10 cellular contexts compared by ENCODE assay signal in the genomic region with DNA sequence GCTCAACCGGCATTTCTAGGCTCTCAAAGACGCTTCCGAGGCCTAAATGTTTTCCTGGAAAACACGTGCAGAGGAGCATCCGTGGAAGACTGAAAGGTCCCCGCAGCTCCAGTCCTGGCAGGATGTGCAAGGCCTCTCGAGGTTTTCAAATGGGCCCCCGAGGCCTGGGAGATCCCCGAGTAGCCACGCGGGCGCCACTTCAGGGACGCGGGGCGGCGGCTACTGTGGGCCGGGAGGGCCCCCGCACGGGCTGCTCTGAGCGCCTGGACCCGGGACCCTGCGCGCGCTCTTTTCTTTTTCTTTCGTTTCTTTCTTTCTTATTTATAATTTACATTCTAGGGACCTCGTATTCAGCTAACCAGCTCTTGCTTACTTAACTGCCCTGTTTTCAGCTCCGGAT. TPM values are rescaled to one million over a fixed set of nuclear protein-coding genes. Genes with fewer than 3 reads are reported as not detected.
DNase-seq lines count a peak whose midpoint lies in the region; ATAC-seq and TF ChIP-seq lines count a peak whose summit lies in the region.
"Had no signal": no experiment of that assay in that cellular context is flagged by ENCODE, and none has a peak within 500 bp of the region (broad histone marks: within the 10 kb centered on the region; RNA-seq: fewer than 3 reads in every experiment).

No MANE protein-coding gene starts in this region.

- H3K4me1 Mint-ChIP-seq in dendritic cell treated with granulocyte-macrophage colony-stimulating factor and Interleukin-4, amounts not matched to agents 40 ng/mL and 50 ng/mL, for 4 days (ENCODE audit: low read depth), result peaks cover 6% of the 10 kb centered on the region

- no peaks in the 10 kb centered on the region for H3K9me3 Mint-ChIP-seq in dendritic cell treated with granulocyte-macrophage colony-stimulating factor and Interleukin-4, amounts not matched to agents 40 ng/mL and 50 ng/mL, for 4 days

- peaks cover 77% of the 10 kb centered on the region for H3K27me3 Mint-ChIP-seq in dendritic cell treated with granulocyte-macrophage colony-stimulating factor and Interleukin-4, amounts not matched to agents 40 ng/mL and 50 ng/mL, for 4 days

- H2BK5ac ChIP-seq in mesendoderm (ENCODE audit: low read length), result no peak overlapping the region

- peak overlapping the region; percentile 67 for H3K4me2 ChIP-seq in mesendoderm (ENCODE audit: low read length)

- H3K9me3 ChIP-seq in left ventricle myocardium inferior (replicated peaks) (no peaks in the 10 kb centered on the region), vagina (no peaks in the 10 kb centered on the region)

- peak overlapping the region; percentile 73 for H3K56ac ChIP-seq in mesendoderm (ENCODE audit: low read length)

- WGBS in mesendoderm (ENCODE audit: extremely low coverage, insufficient coverage, low lambda C conversion rate), result no CpG with 5 or more reads among the region's 27 CpGs

- peaks cover 98% of the 10 kb centered on the region for H3K27me3 ChIP-seq in left ventricle myocardium inferior (ENCODE audit: low read depth)
- H3K27me3 ChIP-seq in mesendoderm (ENCODE audit: insufficient read depth, low read length, poor library complexity), result peaks cover 28% of the 10 kb centered on the region
- peaks cover 6% of the 10 kb centered on the region for H3K27me3 ChIP-seq in vagina

- no peak overlapping the region for H2BK120ac ChIP-seq in mesendoderm (ENCODE audit: low read depth, low read length)

- H3K79me2 ChIP-seq in mesendoderm (ENCODE audit: control insufficient read depth, insufficient read depth, low read length), result no peaks in the 10 kb centered on the region

- no peak overlapping the region for H3K27ac Mint-ChIP-seq in dendritic cell treated with granulocyte-macrophage colony-stimulating factor and Interleukin-4, amounts not matched to agents 40 ng/mL and 50 ng/mL, for 4 days

- no peaks in the 10 kb centered on the region for H3K36me3 ChIP-seq in left ventricle myocardium inferior
- no peaks in the 10 kb centered on the region for H3K36me3 ChIP-seq in mesendoderm (ENCODE audit: control insufficient read depth, insufficient read depth, low read length)
- H3K36me3 ChIP-seq in vagina, result no peaks in the 10 kb centered on the region

- intact Hi-C loops in left ventricle myocardium inferior (cut with micrococcal nuclease), result no loop called here
- intact Hi-C loops in cardiac septum (cut with DNase I), result no loop called here
- intact Hi-C loops in dendritic cell treated with granulocyte-macrophage colony-stimulating factor and Interleukin-4, amounts not matched to agents 40 ng/mL and 50 ng/mL, for 4 days (cut with micrococcal nuclease), result no loop called here
- intact Hi-C loops in vagina (cut with DNase I), result no loop called here

- H3K79me1 ChIP-seq in mesendoderm (ENCODE audit: low read length), result no peaks in the 10 kb centered on the region

- H3K4me3 Mint-ChIP-seq in dendritic cell treated with granulocyte-macrophage colony-stimulating factor and Interleukin-4, amounts not matched to agents 40 ng/mL and 50 ng/mL, for 4 days, result peak overlapping the region; percentile 24

- peak overlapping the region; percentile 53 for H3K9ac ChIP-seq in mesendoderm (ENCODE audit: low read length)

- H3K4me1 ChIP-seq in left ventricle myocardium inferior, result peaks cover 49% of the 10 kb centered on the region
- no peaks in the 10 kb centered on the region for H3K4me1 ChIP-seq in mesendoderm (ENCODE audit: control insufficient read depth, low read depth, low read length)
- H3K4me1 ChIP-seq in vagina, result peaks cover 45% of the 10 kb centered on the region

- H4K5ac ChIP-seq in mesendoderm (ENCODE audit: low read length), result no peak overlapping the region

- H4K8ac ChIP-seq in mesendoderm (ENCODE audit: low read depth, low read length), result no peak overlapping the region

- H2AK5ac ChIP-seq in mesendoderm (ENCODE audit: low read length), result no peak overlapping the region

- TF ChIP-seq CTCF in left ventricle myocardium inferior (IDR thresholded peaks at IDR 0.05; ENCODE audit: borderline replicate concordance) (no peak), vagina (IDR thresholded peaks at IDR 0.05) (no peak)

- peak overlapping the region; percentile 56 for H3K4me3 ChIP-seq in left ventricle myocardium inferior
- H3K4me3 ChIP-seq in mesendoderm (ENCODE audit: low read length), result peak overlapping the region; percentile 25
- H3K4me3 ChIP-seq in vagina, result peak overlapping the region; percentile 29 to 32

- no peak for ATAC-seq in HG03439 (IDR thresholded peaks at IDR 0.05; ENCODE audit: unreplicated experiment)

- H3K36me3 Mint-ChIP-seq in dendritic cell treated with granulocyte-macrophage colony-stimulating factor and Interleukin-4, amounts not matched to agents 40 ng/mL and 50 ng/mL, for 4 days (ENCODE audit: low read depth), result no peaks in the 10 kb centered on the region

- no peak overlapping the region for H2BK15ac ChIP-seq in mesendoderm (replicated peaks; ENCODE audit: low read depth)

- TF ChIP-seq POLR2A in vagina (IDR thresholded peaks at IDR 0.05), result no peak

- H3K27ac ChIP-seq in left ventricle myocardium inferior (replicated peaks) (no peak overlapping the region), mesendoderm (ENCODE audit: low read depth, low read length) (no peak overlapping the region), vagina (no peak overlapping the region)

- H3K18ac ChIP-seq in mesendoderm (ENCODE audit: low read length), result peak overlapping the region; percentile 39

- H3K23ac ChIP-seq in mesendoderm (ENCODE audit: low read length), result no peak overlapping the region

- DNase-seq in left ventricle myocardium inferior (no peak), cardiac septum (ENCODE audit: low spot score) (no peak), mesendoderm (no peak), vagina (ENCODE audit: extremely low spot score in 2 of 2) (peak in 1 of 2 donors; percentile 60), SW480 (ENCODE audit: low spot score) (no peak), NCI-H446 treated with DMSO at 0.1 percent for 48 hours (lab: John Stamatoyannopoulos, UW) (no peak)
- DNase-seq: NCI-H2081 had no signal

- H3K4ac ChIP-seq in mesendoderm (ENCODE audit: low read depth, low read length), result no peak overlapping the region

RNA-seq across cellular contexts. Expression of gene IRX2, which starts 4.3 kb away (rescaled TPM):
- 6.2 TPM for total RNA-seq in left ventricle myocardium inferior
- 3.2 TPM for total RNA-seq in cardiac septum
- polyA plus RNA-seq in mesendoderm (2013, experiment 1 of 2), result 9.4 TPM
- polyA plus RNA-seq in mesendoderm (2013, experiment 2 of 2), result 10.5 TPM
- 3.7 TPM for total RNA-seq in vagina
- total RNA-seq: T-helper 2 cell treated with Interferon-gamma antibody and Interleukin-4, amounts not matched to agents 100 ng/mL and 5 ng/mL, for 36 hours had no signal
